In genomic region chr12:121796855-121797751, GRCh38 we compare ENCODE assay signal across 1 cellular context.
TF ChIP-seq lines count a peak whose summit lies in the region.

No MANE protein-coding gene starts in this region.

TF ChIP-seq in A549, 52 proteins besides CTCF, POLR2A, EP300 and RAD21 (continued from another document):
- TF ChIP-seq MAX (IDR thresholded peaks at IDR 0.05) (peak; percentile 84), CEBPB (IDR thresholded peaks at IDR 0.05) (no peak), CBX2 (IDR thresholded peaks at IDR 0.05; ENCODE audit: borderline replicate concordance, low read depth) (no peak), RFX5 (IDR thresholded peaks at IDR 0.05) (0 out of 2 replicates have a peak, but pooled peaks have one; percentile 14), EHMT2 (IDR thresholded peaks at IDR 0.05; ENCODE audit: low read depth) (no peak), CHD4 (IDR thresholded peaks at IDR 0.05; ENCODE audit: borderline replicate concordance) (no peak), ATOH8 (CRISPR knock-in tag; IDR thresholded peaks at IDR 0.05; ENCODE audit: low read depth) (no peak), CBX8 (IDR thresholded peaks at IDR 0.05) (no peak), SMC3 (IDR thresholded peaks at IDR 0.05) (no peak)
